12 cellular contexts compared by ENCODE assay signal in the genomic region with DNA sequence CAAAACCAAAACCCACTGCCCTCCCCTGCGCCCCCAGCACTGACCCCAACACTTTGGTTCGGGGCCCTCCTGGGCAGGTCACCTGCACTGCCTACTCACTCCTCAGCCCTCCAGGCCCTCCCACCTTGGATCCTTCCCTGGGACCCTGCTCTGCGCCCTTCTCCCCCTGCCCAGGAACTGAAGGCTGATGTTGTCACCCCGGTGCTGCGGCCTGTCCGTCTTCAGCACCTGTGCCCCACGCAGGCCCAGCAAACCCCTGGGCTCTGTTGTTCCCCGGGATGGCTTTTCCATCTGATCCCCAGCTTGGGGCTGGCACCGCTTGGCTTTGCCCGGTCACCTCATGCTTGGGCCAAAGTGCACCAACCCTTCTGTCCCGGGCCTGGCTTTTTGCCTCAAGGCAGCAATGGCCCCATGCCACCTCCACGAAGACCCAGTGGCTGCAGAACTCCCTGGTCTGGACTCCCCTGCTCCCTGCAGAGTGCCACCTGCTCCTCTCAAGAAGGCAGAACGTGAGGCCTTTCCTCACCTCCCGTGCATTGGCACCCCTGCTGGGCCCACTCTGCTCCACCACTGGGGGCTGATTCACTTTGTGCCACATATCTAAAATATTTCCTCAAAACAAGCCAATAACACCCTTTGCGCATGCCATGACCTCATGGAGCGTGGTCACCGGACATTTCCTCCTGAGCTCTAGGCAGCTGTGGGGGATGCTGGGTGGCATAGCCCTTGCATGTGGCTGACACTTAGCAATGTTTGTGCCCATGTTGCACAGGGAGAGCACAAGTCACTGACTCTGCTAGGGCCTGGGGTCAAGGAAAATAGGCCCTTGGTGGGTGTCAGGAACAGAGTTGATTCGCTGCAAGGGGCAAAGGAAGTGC. TPM values are rescaled to one million over a fixed set of nuclear protein-coding genes. Genes with fewer than 3 reads are reported as not detected.
DNase-seq lines count a peak whose midpoint lies in the region; ATAC-seq and TF ChIP-seq lines count a peak whose summit lies in the region.
"Had no signal": no experiment of that assay in that cellular context is flagged by ENCODE, and none has a peak within 500 bp of the region (broad histone marks: within the 10 kb centered on the region; RNA-seq: fewer than 3 reads in every experiment).

No MANE protein-coding gene starts in this region.

- no peaks in the 10 kb centered on the region for H3K9me3 ChIP-seq in heart right ventricle
- H3K9me3 ChIP-seq in muscle layer of colon (ENCODE audit: low read length): no peaks in the 10 kb centered on the region
- H3K9me3 ChIP-seq in upper lobe of left lung: no peaks in the 10 kb centered on the region

- no peak for ATAC-seq in heart right ventricle
- ATAC-seq in Right ventricle myocardium inferior: no peak
- ATAC-seq in central memory CD8-positive, alpha-beta T cell (replicated peaks; ENCODE audit: extremely low read depth, poor library complexity, severe bottlenecking): no peak
- ATAC-seq in upper lobe of left lung (ENCODE audit: low FRiP score in 2 of 2): no peak
- ATAC-seq in HG02981 (IDR thresholded peaks at IDR 0.05; ENCODE audit: unreplicated experiment): no peak

- H3K27ac ChIP-seq in heart right ventricle (peak overlapping the region; percentile 66 to 98 (median 96)), muscle layer of colon (ENCODE audit: low read depth, low read length) (peak overlapping the region; percentile 36), upper lobe of left lung (peak overlapping the region; percentile 93 to 98 (median 96))

- no peak for TF ChIP-seq EP300 in upper lobe of left lung (IDR thresholded peaks at IDR 0.05)

- H3K27me3 ChIP-seq in heart right ventricle (no peaks in the 10 kb centered on the region), muscle layer of colon (ENCODE audit: control insufficient read depth in 1 of 2, insufficient read depth in 2 of 2, low read length in 2 of 2) (no peaks in the 10 kb centered on the region), upper lobe of left lung (no peaks in the 10 kb centered on the region)

- no peak for DNase-seq in heart right ventricle
- DNase-seq in Right ventricle myocardium inferior (ENCODE audit: missing footprints): no peak
- DNase-seq in central memory CD8-positive, alpha-beta T cell (ENCODE audit: low spot score in 2 of 2): no peak
- DNase-seq in upper lobe of left lung: no peak
- DNase-seq in HK-2 (ENCODE audit: unreplicated experiment): no peak
- no peak for DNase-seq in HPDE6-E6E7 (ENCODE audit: extremely low spot score)
- DNase-seq: activated naive CD4-positive, alpha-beta T cell treated with anti-CD3 and anti-CD28 coated beads, Interleukin-2, amount 10 ng/mL, durations not matched to agents 7 days and 5 days; NCI-H1092; NCI-H510A; nephron progenitor cell had no signal

- no peak for TF ChIP-seq CTCF in heart right ventricle (IDR thresholded peaks at IDR 0.05)
- TF ChIP-seq CTCF in upper lobe of left lung (IDR thresholded peaks at IDR 0.05): no peak

- TF ChIP-seq POLR2A in upper lobe of left lung (IDR thresholded peaks at IDR 0.05): no peak

- no peaks in the 10 kb centered on the region for H3K36me3 Mint-ChIP-seq in central memory CD8-positive, alpha-beta T cell (ENCODE audit: insufficient read depth)

- H3K27ac Mint-ChIP-seq in central memory CD8-positive, alpha-beta T cell (ENCODE audit: low read depth): peak overlapping the region; percentile 35
- H3K27ac Mint-ChIP-seq: nephron progenitor cell had no signal

- H3K4me1 ChIP-seq in heart right ventricle (peaks cover 38 to 100% (median 89%) of the 10 kb centered on the region in 9 donors), muscle layer of colon (ENCODE audit: insufficient read depth, low read length) (peaks cover 56% of the 10 kb centered on the region), upper lobe of left lung (peaks cover 83 to 99% (median 97%) of the 10 kb centered on the region in 4 donors)

- peaks cover 0 to 54% (median 19%) of the 10 kb centered on the region in 9 donors for H3K36me3 ChIP-seq in heart right ventricle
- H3K36me3 ChIP-seq in muscle layer of colon (ENCODE audit: insufficient read depth, low read length): peaks cover 17% of the 10 kb centered on the region
- peaks cover 0 to 40% (median 17%) of the 10 kb centered on the region in 4 donors for H3K36me3 ChIP-seq in upper lobe of left lung

- H3K4me3 Mint-ChIP-seq in central memory CD8-positive, alpha-beta T cell: no peak overlapping the region
- H3K4me3 Mint-ChIP-seq: activated naive CD4-positive, alpha-beta T cell treated with anti-CD3 and anti-CD28 coated beads, Interleukin-2, amount 10 ng/mL, durations not matched to agents 7 days and 5 days; nephron progenitor cell had no signal

- no peaks in the 10 kb centered on the region for H3K27me3 Mint-ChIP-seq in central memory CD8-positive, alpha-beta T cell
- H3K27me3 Mint-ChIP-seq: activated naive CD4-positive, alpha-beta T cell treated with anti-CD3 and anti-CD28 coated beads, Interleukin-2, amount 10 ng/mL, durations not matched to agents 7 days and 5 days had no signal

- WGBS in heart right ventricle, 2 donors: 87 to 93% methylated on average over 18 of the region's 18 CpGs
- 86 to 87% methylated on average over 18 of the region's 18 CpGs for WGBS in upper lobe of left lung, 2 donors

- H3K9me3 Mint-ChIP-seq in central memory CD8-positive, alpha-beta T cell: no peaks in the 10 kb centered on the region
- H3K9me3 Mint-ChIP-seq: activated naive CD4-positive, alpha-beta T cell treated with anti-CD3 and anti-CD28 coated beads, Interleukin-2, amount 10 ng/mL, durations not matched to agents 7 days and 5 days; nephron progenitor cell had no signal

- intact Hi-C loops in heart right ventricle (cut with DNase I): no loop called here
- intact Hi-C loops in Right ventricle myocardium inferior (cut with DNase I): no loop called here

- H3K9ac ChIP-seq in muscle layer of colon (ENCODE audit: low read length): no peak overlapping the region

- H3K4me1 Mint-ChIP-seq in central memory CD8-positive, alpha-beta T cell: peaks cover 33% of the 10 kb centered on the region

- H3K4me3 ChIP-seq in heart right ventricle (no peak overlapping the region), muscle layer of colon (ENCODE audit: low read depth in 1 of 2, low read length in 2 of 2) (no peak overlapping the region), upper lobe of left lung (no peak overlapping the region)

RNA-seq across cellular contexts. Expression of gene PPM1F, which starts 8.8 kb away (rescaled TPM):
- 10 to 100 TPM; 14.3 to 31.4 (median 19.0) TPM for total RNA-seq in heart right ventricle
- 10 to 100 TPM; 11.8 to 12.3 TPM for polyA plus RNA-seq in heart right ventricle
- total RNA-seq in Right ventricle myocardium inferior: 18.9 TPM
- total RNA-seq in upper lobe of left lung: 10 to 100 TPM; 21.0 to 85.3 (median 33.2) TPM

RNA-seq across cellular contexts. Expression of gene TOP3B, which starts 38.8 kb away (rescaled TPM):
- total RNA-seq in heart right ventricle (10 to 100 TPM in 7 of 10 donors, 1 to 10 TPM in 3; 8.4 to 18.4 (median 10.8) TPM), Right ventricle myocardium inferior (10.4 TPM), upper lobe of left lung (100 to 1,000 TPM in 1 of 6 donors, 10 to 100 TPM in 5; 22.5 to 111 (median 34.0) TPM)
- polyA plus RNA-seq in heart right ventricle: 10 to 100 TPM in 1 of 2 donors, 1 to 10 TPM in 1; 7.8 to 20.0 TPM

Comparison
In these comparisons a context has a peak if more than half of its experiments do, and no peak if none do; other contexts are left out.
1. H3K27ac ChIP-seq: peak in every context shown above with its lines; median percentile 96 in upper lobe of left lung; 96 in heart right ventricle; 36 in muscle layer of colon.